Comparison of ENCODE assay signal across 18 cellular contexts in the genomic region with DNA sequence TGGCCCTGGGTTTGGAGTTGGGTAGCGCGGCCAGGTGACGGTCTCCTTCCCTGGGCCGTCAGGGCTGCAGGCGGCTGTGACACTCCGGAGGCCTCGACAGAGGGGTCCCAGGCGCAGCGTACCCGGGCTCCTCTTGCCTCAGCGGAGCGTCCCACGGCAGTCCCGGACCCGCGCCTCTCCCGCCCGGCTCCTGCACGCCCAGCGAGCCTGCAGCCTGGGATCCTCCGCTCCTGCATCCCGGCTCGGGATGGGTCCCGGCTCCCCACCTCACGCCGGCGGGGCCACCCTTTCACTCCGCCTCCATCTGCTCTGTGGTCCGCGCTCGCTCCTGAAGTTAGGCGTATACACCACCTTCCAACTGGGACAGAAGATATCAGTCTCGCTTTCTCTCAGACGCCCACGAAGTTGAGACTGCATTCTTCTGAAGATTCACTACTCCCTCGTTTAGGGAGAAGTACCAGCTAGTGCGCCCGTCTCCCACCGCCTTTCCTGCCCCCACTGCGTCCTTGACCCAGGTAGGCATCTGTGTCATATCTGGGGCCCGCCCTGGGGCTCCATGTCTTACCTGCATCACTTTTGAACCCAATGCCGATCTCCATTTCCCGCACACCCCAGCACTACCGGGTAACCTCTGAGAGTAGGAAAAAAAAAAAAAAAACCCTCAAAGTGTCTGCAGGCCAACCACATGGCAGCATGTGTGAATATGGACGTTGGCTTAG. TPM values are rescaled to one million over a fixed set of nuclear protein-coding genes. Genes with fewer than 3 reads are reported as not detected.
DNase-seq lines count a peak whose midpoint lies in the region; ATAC-seq and TF ChIP-seq lines count a peak whose summit lies in the region.
"Had no signal": no experiment of that assay in that cellular context is flagged by ENCODE, and none has a peak within 500 bp of the region (broad histone marks: within the 10 kb centered on the region; RNA-seq: fewer than 3 reads in every experiment).

No MANE protein-coding gene starts in this region.

- H3K36me3 ChIP-seq in H7 (replicated peaks; ENCODE audit: control insufficient read depth, insufficient read depth, low read length) (no peaks in the 10 kb centered on the region), mammary epithelial cell (ENCODE audit: insufficient read depth, low read length) (no peaks in the 10 kb centered on the region), heart right ventricle (no peaks in the 10 kb centered on the region), uterus (no peaks in the 10 kb centered on the region)
- H3K36me3 ChIP-seq: cardiac muscle cell had no signal

- H3K27ac ChIP-seq in mammary epithelial cell (ENCODE audit: insufficient read depth, low read depth, low read length), result no peak overlapping the region
- H3K27ac ChIP-seq in heart right ventricle, result no peak overlapping the region
- no peak overlapping the region for H3K27ac ChIP-seq in uterus
- H3K27ac ChIP-seq: cardiac muscle cell, epithelial cell of prostate, RWPE1 had no signal

- peak overlapping the region; percentile 62 for H2AFZ ChIP-seq in mammary epithelial cell (ENCODE audit: low read depth, low read length)

- intact Hi-C loops in mammary epithelial cell (cut with micrococcal nuclease) (loop anchor here (10.0 kb wide), 1 partner anchor 117 kb away; no protein-coding TSS in a partner anchor), heart right ventricle (cut with DNase I) (no loop called here), uterus (cut with DNase I; ENCODE audit: low total_unique reads) (no loop called here)

- TF ChIP-seq CTCF in mammary epithelial cell (conservative IDR thresholded peaks at IDR 0.05 in 1 of 2, IDR thresholded peaks at IDR 0.05 in 1 of 2; ENCODE audit: extremely low read depth in 1 of 2, insufficient read depth in 1 of 2, low read depth in 1 of 2, low read length in 2 of 2), result no peak
- TF ChIP-seq CTCF in heart right ventricle (IDR thresholded peaks at IDR 0.05), result no peak
- TF ChIP-seq CTCF in retinal pigment epithelial cell (conservative IDR thresholded peaks at IDR 0.05; ENCODE audit: low read depth, low read length), result no peak
- no peak for TF ChIP-seq CTCF in uterus (IDR thresholded peaks at IDR 0.05)

- no peak overlapping the region for H3K27ac Mint-ChIP-seq in T-helper 17 cell
- H3K27ac Mint-ChIP-seq: immature natural killer cell; stimulated activated memory B cell treated with anti-CD40 and anti-IgM and Interleukin-4, amounts not matched to agents 10 μg/mL and 1 μg/mL and 100 μg/mL, for 72 hours had no signal

- H3K4me3 ChIP-seq in H7 (ENCODE audit: insufficient read depth, low read depth, low read length), result peak overlapping the region; percentile 6; the same call in 1 of the 2 replicates
- H3K4me3 ChIP-seq in mammary epithelial cell (replicated peaks in 1 of 3; ENCODE audit: insufficient read depth in 1 of 3, low read depth in 2 of 3, low read length in 3 of 3), result peak overlapping the region in 1 of 3 experiments; percentile 24
- peak overlapping the region in 7 of 10 donors; percentile 13 to 44 (median 33) for H3K4me3 ChIP-seq in heart right ventricle
- peak overlapping the region; percentile 37 for H3K4me3 ChIP-seq in retinal pigment epithelial cell (ENCODE audit: low read length)
- H3K4me3 ChIP-seq in uterus, result no peak overlapping the region
- H3K4me3 ChIP-seq: cardiac muscle cell had no signal

- H3K9me3 ChIP-seq in mammary epithelial cell (replicated peaks; ENCODE audit: insufficient read depth, low read length), result no peaks in the 10 kb centered on the region
- peaks cover 0 to 7% (median 0%) of the 10 kb centered on the region in 11 donors for H3K9me3 ChIP-seq in heart right ventricle
- H3K9me3 ChIP-seq in T-helper 17 cell (ENCODE audit: control insufficient read depth, low read length, poor library complexity, severe bottlenecking), result no peaks in the 10 kb centered on the region
- no peaks in the 10 kb centered on the region for H3K9me3 ChIP-seq in uterus

- H4K20me1 ChIP-seq in mammary epithelial cell (ENCODE audit: insufficient read depth, low read length), result no peaks in the 10 kb centered on the region

- peak overlapping the region; percentile 62 for H3K4me2 ChIP-seq in mammary epithelial cell (ENCODE audit: insufficient read depth, low read depth, low read length)

- H3K79me2 ChIP-seq in mammary epithelial cell (ENCODE audit: insufficient read depth, low read length), result no peaks in the 10 kb centered on the region

- DNase-seq in H7, result peak; percentile 53
- no peak for DNase-seq in mammary epithelial cell
- no peak for DNase-seq in heart right ventricle
- no peak for DNase-seq in retinal pigment epithelial cell (ENCODE audit: low read depth)
- no peak for DNase-seq in activated CD4-positive, alpha-beta T cell treated with anti-CD3 and anti-CD28 coated beads for 4 hours
- no peak for DNase-seq in C1 segment of cervical spinal cord (lab: John Stamatoyannopoulos, UW)
- no peak for DNase-seq in T-helper 17 cell
- no peak for DNase-seq in uterus
- DNase-seq: EL; immature natural killer cell; NCI-H2107; NCI-H82; stimulated activated CD4-positive, alpha-beta T cell treated with anti-CD3 and anti-CD28 coated beads, Interleukin-4, amount 100 ng/mL, for 4 hours had no signal

- peaks cover 2% of the 10 kb centered on the region for H3K4me1 ChIP-seq in mammary epithelial cell (ENCODE audit: insufficient read depth, low read length)
- peaks cover 0 to 10% (median 5%) of the 10 kb centered on the region in 9 donors for H3K4me1 ChIP-seq in heart right ventricle
- H3K4me1 ChIP-seq in uterus, result no peaks in the 10 kb centered on the region

- no TSS peak for BruUV-seq in mammary epithelial cell (replicated peaks; lab: Mats Ljungman, UMichigan)

- peaks cover 47% of the 10 kb centered on the region for H3K27me3 Mint-ChIP-seq in T-helper 17 cell

- in situ Hi-C loops in mammary epithelial cell (cut with MboI; ENCODE audit: low sequenced_read_pairs in 2 of 2), result no loop called here

- CTCF ChIA-PET in mammary epithelial cell (lab: Charles Lee; ENCODE audit: low non-redundant PET), result no interaction called here

- WGBS in mammary epithelial cell (ENCODE audit: low coverage, missing lambda C conversion rate), result 25% methylated on average over 32 of the region's 45 CpGs
- 26 to 38% methylated on average over 45 of the region's 45 CpGs for WGBS in heart right ventricle, 2 donors

- H3K4me1 Mint-ChIP-seq in T-helper 17 cell, result peaks cover 2% of the 10 kb centered on the region
- H3K4me1 Mint-ChIP-seq: stimulated activated memory B cell treated with anti-CD40 and anti-IgM and Interleukin-4, amounts not matched to agents 10 μg/mL and 1 μg/mL and 100 μg/mL, for 72 hours had no signal

- peaks cover 2% of the 10 kb centered on the region for H3K36me3 Mint-ChIP-seq in T-helper 17 cell (ENCODE audit: low read depth)
- H3K36me3 Mint-ChIP-seq: immature natural killer cell; stimulated activated memory B cell treated with anti-CD40 and anti-IgM and Interleukin-4, amounts not matched to agents 10 μg/mL and 1 μg/mL and 100 μg/mL, for 72 hours had no signal

- peak in 1 of 8 donors; percentile 49 for ATAC-seq in heart right ventricle
- no peak for ATAC-seq in T-helper 17 cell
- ATAC-seq: stimulated activated memory B cell treated with anti-CD40 and anti-IgM and Interleukin-4, amounts not matched to agents 10 μg/mL and 1 μg/mL and 100 μg/mL, for 72 hours had no signal

- no peak for TF ChIP-seq POLR2A in uterus (IDR thresholded peaks at IDR 0.05)

- dilution Hi-C loops in mammary epithelial cell (cut with HindIII; ENCODE audit: low sequenced_read_pairs), result no loop called here

- H3K9ac ChIP-seq in mammary epithelial cell (ENCODE audit: insufficient read depth, low read length), result no peak overlapping the region

- H3K27me3 ChIP-seq in H7 (ENCODE audit: control insufficient read depth, insufficient read depth, low read length), result no peaks in the 10 kb centered on the region
- no peaks in the 10 kb centered on the region for H3K27me3 ChIP-seq in mammary epithelial cell (ENCODE audit: insufficient read depth, low read length)
- peaks cover 0 to 39% (median 15%) of the 10 kb centered on the region in 7 donors for H3K27me3 ChIP-seq in heart right ventricle
- H3K27me3 ChIP-seq in uterus, result no peaks in the 10 kb centered on the region
- H3K27me3 ChIP-seq: cardiac muscle cell had no signal

- no peak overlapping the region for H3K4me3 Mint-ChIP-seq in T-helper 17 cell
- H3K4me3 Mint-ChIP-seq: stimulated activated memory B cell treated with anti-CD40 and anti-IgM and Interleukin-4, amounts not matched to agents 10 μg/mL and 1 μg/mL and 100 μg/mL, for 72 hours had no signal

RNA-seq across cellular contexts. Expression of a gene that starts 32.3 kb away (rescaled TPM):
- 29.7 and 50.6 TPM in 2 replicates for total RNA-seq in H7 (2014; rRNA removed; shearing (Covaris generic))
- total RNA-seq in mammary epithelial cell (1 to 10 TPM in 1 of 2 donors, under 1 TPM in 1; 0.49 to 1.2 TPM), heart right ventricle (10 to 100 TPM; 12.4 to 45.7 (median 25.3) TPM), T-helper 17 cell (not detected), uterus (100 to 1,000 TPM; 101 to 218 (median 117) TPM)
- polyA plus RNA-seq in mammary epithelial cell (0.11 TPM), heart right ventricle (1 to 10 TPM; 9.3 to 9.9 TPM)
- polyA minus RNA-seq in mammary epithelial cell, result not detected
- total RNA-seq: H4 had no signal
- polyA plus RNA-seq: immature natural killer cell had no signal

Comparison
In these comparisons a context has a peak if more than half of its experiments do, and no peak if none do; other contexts are left out.
1. H3K4me3 ChIP-seq: peak in H7 (single experiment), heart right ventricle (7 of 10) and retinal pigment epithelial cell (single experiment); none in uterus (0 of 2).
2. RNA of a gene that starts 32.3 kb away (total RNA-seq): 101 to 218 TPM in uterus, 29.7 to 50.6 TPM in H7 and 12.4 to 45.7 TPM in heart right ventricle; 0.49 to 1.2 TPM in mammary epithelial cell and not detected in T-helper 17 cell; every median in the first group is over 4 times any median in the second.